Comparison of ENCODE assay signal across 13 cellular contexts in the genomic region with DNA sequence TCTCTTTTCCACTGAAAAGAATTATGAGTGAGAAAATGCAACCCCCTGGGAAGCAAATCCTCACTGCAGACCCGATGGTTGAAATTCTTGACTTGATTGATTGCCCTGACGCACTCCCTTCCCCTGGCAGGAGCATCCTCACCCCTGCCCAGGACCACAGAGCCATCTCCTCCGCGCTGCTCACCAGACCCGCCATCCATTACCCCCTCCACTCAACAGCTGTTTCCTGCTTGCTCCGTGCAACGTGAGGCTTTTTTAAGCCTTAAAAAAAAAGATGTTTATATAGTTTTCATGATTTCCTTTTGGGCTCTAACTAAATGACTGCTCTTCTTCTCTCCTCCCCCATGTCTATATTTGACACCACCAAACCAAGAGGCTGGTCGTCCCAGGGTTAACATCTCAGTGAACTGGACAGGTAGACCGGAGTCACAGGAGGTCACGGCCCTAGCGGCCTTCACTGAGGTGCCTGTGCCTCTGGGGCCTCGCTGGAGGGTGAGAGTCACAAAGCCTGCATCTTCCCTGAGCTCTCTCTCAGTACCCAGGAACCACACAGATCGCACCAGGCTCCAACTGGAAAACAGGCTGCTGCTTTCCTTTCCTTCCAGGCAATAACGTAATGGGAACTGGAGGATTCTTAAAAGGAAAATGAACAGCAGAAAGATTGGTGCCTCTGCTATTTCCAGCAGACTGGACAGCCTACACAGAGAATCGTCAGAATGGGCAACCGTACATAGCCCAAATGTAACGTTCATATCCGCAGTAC. TPM values are rescaled to one million over a fixed set of nuclear protein-coding genes. Genes with fewer than 3 reads are reported as not detected.
A peak's percentile ranks its signal among the peaks of the same experiment; 100 is the strongest.
DNase-seq lines count a peak whose midpoint lies in the region; ATAC-seq, FAIRE-seq and TF ChIP-seq lines count a peak whose summit lies in the region.
"Had no signal": no experiment of that assay in that cellular context is flagged by ENCODE, and none has a peak within 500 bp of the region (broad histone marks: within the 10 kb centered on the region; RNA-seq: fewer than 3 reads in every experiment).

No MANE protein-coding gene starts in this region.

- ATAC-seq in naive B cell (ENCODE audit: low read depth in 2 of 2) (peak; percentile 63 to 78), HG03175 (IDR thresholded peaks at IDR 0.05; ENCODE audit: unreplicated experiment) (no peak), GM19463 (IDR thresholded peaks at IDR 0.05; ENCODE audit: unreplicated experiment) (no peak)

- intact Hi-C loops in CD4-positive, alpha-beta memory T cell (cut with micrococcal nuclease): no loop called here

- H3K4me3 Mint-ChIP-seq in CD4-positive, alpha-beta memory T cell: peak overlapping the region in 5 of 8 donors; percentile 7 to 61 (median 10)
- H3K4me3 Mint-ChIP-seq in brain (peak overlapping the region in 1 of 5 experiments; percentile 23), naive B cell (peak overlapping the region in 7 of 8 donors; percentile 12 to 78 (median 62))
- H3K4me3 Mint-ChIP-seq: dendritic cell treated with granulocyte-macrophage colony-stimulating factor and Interleukin-4, amounts not matched to agents 40 ng/mL and 50 ng/mL, for 4 days had no signal

- FAIRE-seq in GM12891 (lab: Jason Lieb, UNC): no peak

- H3K36me3 ChIP-seq in CD4-positive, alpha-beta memory T cell (ENCODE audit: insufficient read depth, low read length): no peaks in the 10 kb centered on the region

- no peak for TF ChIP-seq CTCF in brain (conservative IDR thresholded peaks at IDR 0.05)

- no peak overlapping the region for H3K4me3 ChIP-seq in CD4-positive, alpha-beta memory T cell (ENCODE audit: low read length in 2 of 2)
- H3K4me3 ChIP-seq: GM23248 had no signal

- H3K27ac Mint-ChIP-seq in CD4-positive, alpha-beta memory T cell: no peak overlapping the region
- peak overlapping the region in 3 of 5 experiments; percentile 32 to 89 (median 42) for H3K27ac Mint-ChIP-seq in brain
- peak overlapping the region in 3 of 6 donors; percentile 4 to 86 (median 16) for H3K27ac Mint-ChIP-seq in naive B cell
- H3K27ac Mint-ChIP-seq: dendritic cell treated with granulocyte-macrophage colony-stimulating factor and Interleukin-4, amounts not matched to agents 40 ng/mL and 50 ng/mL, for 4 days had no signal

- H3K36me3 Mint-ChIP-seq in CD4-positive, alpha-beta memory T cell: no peaks in the 10 kb centered on the region
- H3K36me3 Mint-ChIP-seq in brain: no peaks in the 10 kb centered on the region
- no peaks in the 10 kb centered on the region for H3K36me3 Mint-ChIP-seq in naive B cell

- CTCF ChIA-PET in CD4-positive, alpha-beta memory T cell (lab: Charles Lee; ENCODE audit: partially characterized antibody): no interaction called here

- TF ChIP-seq POLR2A in GM12891 (IDR thresholded peaks at IDR 0.05; ENCODE audit: low read depth, low read length): no peak

- H3K27ac ChIP-seq in CD4-positive, alpha-beta memory T cell (ENCODE audit: low read depth, low read length): no peak overlapping the region
- H3K27ac ChIP-seq: GM23248 had no signal

- no peaks in the 10 kb centered on the region for H3K4me1 ChIP-seq in CD4-positive, alpha-beta memory T cell (ENCODE audit: insufficient read depth, low read length)

- peaks cover 7 to 11% (median 9%) of the 10 kb centered on the region in 4 donors for H3K4me1 Mint-ChIP-seq in CD4-positive, alpha-beta memory T cell
- peaks cover 48% of the 10 kb centered on the region for H3K4me1 Mint-ChIP-seq in brain
- peaks cover 12 to 16% (median 14%) of the 10 kb centered on the region in 3 donors for H3K4me1 Mint-ChIP-seq in naive B cell

- no peak for DNase-seq in CD4-positive, alpha-beta memory T cell
- DNase-seq in KG1 (lab: John Stamatoyannopoulos, UW): peak; percentile 48
- DNase-seq in naive B cell: no peak
- DNase-seq in stimulated activated CD4-positive, alpha-beta T cell treated with anti-CD3 and anti-CD28 coated beads, Interleukin-2, amount 100 ng/mL, for 48 hours: no peak
- no peak for DNase-seq in GM12891 (ENCODE audit: insufficient read length, low spot score)
- DNase-seq: GM23248; NCI-H1092; stimulated activated CD4-positive, alpha-beta T cell treated with anti-CD3 and anti-CD28 coated beads, Interleukin-2, amount 100 ng/mL, for 24 hours; stimulated activated naive CD4-positive, alpha-beta T cell treated with Interleukin-2 at 50 U/mL for 16 hours had no signal

- H3K9me3 ChIP-seq in CD4-positive, alpha-beta memory T cell (ENCODE audit: control insufficient read depth in 1 of 2, low read length in 2 of 2): no peaks in the 10 kb centered on the region

- H3K9me3 Mint-ChIP-seq in CD4-positive, alpha-beta memory T cell: peaks cover 0 to 3% (median 0%) of the 10 kb centered on the region in 8 donors
- H3K9me3 Mint-ChIP-seq in brain (peaks cover 0 to 4% (median 0%) of the 10 kb centered on the region in 5 experiments), naive B cell (no peaks in the 10 kb centered on the region)

- peaks cover 23 to 31% of the 10 kb centered on the region in 2 donors for H3K27me3 Mint-ChIP-seq in CD4-positive, alpha-beta memory T cell
- H3K27me3 Mint-ChIP-seq in brain (peaks cover 2% of the 10 kb centered on the region), naive B cell (peaks cover 20 to 44% (median 33%) of the 10 kb centered on the region in 3 donors)

- no peaks in the 10 kb centered on the region for H3K27me3 ChIP-seq in CD4-positive, alpha-beta memory T cell (ENCODE audit: insufficient read depth, low read length)

- POLR2A ChIA-PET in CD4-positive, alpha-beta memory T cell (lab: Charles Lee; ENCODE audit: partially characterized antibody): interaction anchor here (1.6 kb wide), 1 partner anchor 54 kb away, joined by 7 read pairs; no protein-coding TSS in a partner anchor

TF ChIP-seq in GM12891, 5 proteins besides CTCF, POLR2A, EP300 and RAD21:
- TF ChIP-seq POLR2AphosphoS5 (IDR thresholded peaks at IDR 0.05; ENCODE audit: low read depth, low read length) (no peak), SPI1 (IDR thresholded peaks at IDR 0.05; ENCODE audit: low read depth, low read length) (no peak), PAX5 (IDR thresholded peaks at IDR 0.05; ENCODE audit: insufficient read depth, low read length, severe bottlenecking) (no peak), TAF1 (IDR thresholded peaks at IDR 0.05; ENCODE audit: low read depth, low read length) (no peak), POU2F2 (IDR thresholded peaks at IDR 0.05; ENCODE audit: low read depth, low read length) (no peak)

RNA-seq across cellular contexts. Expression of a gene that starts 49.8 kb away (rescaled TPM):
- 10 to 100 TPM; 62.8 to 65.3 TPM for total RNA-seq in CD4-positive, alpha-beta memory T cell
- polyA plus RNA-seq in CD4-positive, alpha-beta memory T cell: 1 to 10 TPM; 1.5 to 2.1 TPM
- 27.4 TPM for polyA plus RNA-seq in brain (ENCODE audit: insufficient read depth, low read depth, low replicate concordance)
- polyA plus RNA-seq in naive B cell (ENCODE audit: low read depth in 6 of 6): 10 to 100 TPM in 3 of 6 donors, 1 to 10 TPM in 3; 3.4 to 12.0 (median 9.8) TPM
- polyA plus RNA-seq in GM12891 (2012; ENCODE audit: low read depth, missing spikeins): 4.0 TPM

Comparison
In these comparisons a context has a peak if more than half of its experiments do, and no peak if none do; other contexts are left out.
1. H3K27ac Mint-ChIP-seq: peak in brain (3 of 5); none in CD4-positive, alpha-beta memory T cell (0 of 7).
2. ATAC-seq: peak in naive B cell (2 of 2); none in HG03175 (single experiment) and GM19463 (single experiment).